7 cellular contexts compared by ENCODE assay signal in the genomic region with DNA sequence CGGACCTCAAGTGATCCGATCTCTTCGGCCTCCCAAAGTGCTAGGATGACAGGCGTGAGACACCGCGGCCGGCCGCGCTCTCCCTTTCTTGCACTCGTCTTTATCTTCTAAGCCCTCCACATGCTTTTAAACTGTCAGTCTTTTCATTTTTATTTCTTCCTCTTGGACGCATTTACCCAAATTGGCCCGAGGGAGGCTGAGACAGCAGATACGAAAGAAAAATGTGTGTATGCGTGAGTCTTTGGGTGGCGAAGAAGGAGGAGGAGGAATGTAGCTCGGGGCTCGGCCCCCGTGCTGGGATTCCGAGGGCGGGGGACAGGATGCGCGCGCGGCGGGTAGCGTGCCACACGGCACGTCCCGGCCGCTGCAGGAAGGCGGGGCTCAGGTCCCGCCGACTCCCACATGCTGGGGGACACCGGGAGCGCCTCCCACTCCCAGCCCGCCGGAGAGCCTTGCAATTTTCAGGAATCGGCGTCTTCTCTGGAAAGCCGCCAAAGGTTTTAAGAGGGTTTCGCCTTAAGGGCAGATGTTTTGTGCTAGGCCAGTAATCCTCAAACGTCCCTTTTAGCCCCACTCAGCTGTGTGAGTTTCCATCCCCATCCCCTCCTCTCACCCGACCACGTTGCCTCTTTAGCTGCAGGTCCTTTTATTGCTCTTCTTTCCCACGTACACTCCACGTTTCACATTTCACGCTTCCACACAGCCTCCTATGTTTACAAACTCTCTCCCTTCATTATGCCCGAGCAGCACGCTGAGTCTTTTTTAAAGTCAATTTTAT. TPM values are rescaled to one million over a fixed set of nuclear protein-coding genes. Genes with fewer than 3 reads are reported as not detected.
DNase-seq lines count a peak whose midpoint lies in the region; ATAC-seq and TF ChIP-seq lines count a peak whose summit lies in the region.

No MANE protein-coding gene starts in this region.

- H3K27ac ChIP-seq in WERI-Rb-1 (peak overlapping the region; percentile 46), breast epithelium (peak overlapping the region; percentile 68 to 85)

- H3K4me3 ChIP-seq in WERI-Rb-1 (ENCODE audit: low read depth, low read length) = peak overlapping the region; percentile 52
- peak overlapping the region; percentile 50 to 70 (median 59) for H3K4me3 ChIP-seq in breast epithelium

- H3K9me3 ChIP-seq in WERI-Rb-1 (ENCODE audit: severe bottlenecking) = no peaks in the 10 kb centered on the region
- H3K9me3 ChIP-seq in breast epithelium = no peaks in the 10 kb centered on the region

- no peak for TF ChIP-seq CTCF in WERI-Rb-1 (IDR thresholded peaks at IDR 0.05; ENCODE audit: low read depth, low read length)
- TF ChIP-seq CTCF in breast epithelium (IDR thresholded peaks at IDR 0.05) = peak; percentile 13 to 32 (median 18)

- intact Hi-C loops in breast epithelium (cut with DNase I; ENCODE audit: low total_unique reads) = no loop called here

- peak; percentile 51 for ATAC-seq in GM18499 (IDR thresholded peaks at IDR 0.05; ENCODE audit: insufficient read depth, unreplicated experiment)
- ATAC-seq in HG02840 (IDR thresholded peaks at IDR 0.05; ENCODE audit: low FRiP score, unreplicated experiment) = peak; percentile 83

- H3K27me3 ChIP-seq in WERI-Rb-1 (ENCODE audit: insufficient read depth, low read depth, severe bottlenecking) = no peaks in the 10 kb centered on the region
- no peaks in the 10 kb centered on the region for H3K27me3 ChIP-seq in breast epithelium

- DNase-seq in NCI-H2029 treated with DMSO at 0.1 percent for 48 hours (lab: John Stamatoyannopoulos, UW) (peak; percentile 24), WERI-Rb-1 (peak; percentile 76), breast epithelium (ENCODE audit: low spot score in 2 of 2) (peak; percentile 65 to 73), iPS-NIHi7 (ENCODE audit: extremely low spot score) (peak; percentile 93), smooth muscle cell of the brain vasculature (ENCODE audit: low read depth, low spot score) (peak; percentile 80)

- no peaks in the 10 kb centered on the region for H3K4me1 ChIP-seq in breast epithelium

- no peak for TF ChIP-seq POLR2A in breast epithelium (IDR thresholded peaks at IDR 0.05)

- H3K36me3 ChIP-seq in WERI-Rb-1 = no peaks in the 10 kb centered on the region
- no peaks in the 10 kb centered on the region for H3K36me3 ChIP-seq in breast epithelium

RNA-seq across cellular contexts. Expression of a gene that starts 34.7 kb away (rescaled TPM):
- 10 to 100 TPM; 28.2 to 47.9 (median 45.8) TPM for total RNA-seq in breast epithelium

Comparison
In these comparisons a context has a peak if more than half of its experiments do, and no peak if none do; other contexts are left out.
1. Peak in every context shown above with its lines: DNase-seq, ATAC-seq, H3K4me3 ChIP-seq and H3K27ac ChIP-seq.
2. DNase-seq: peak in every context shown above with its lines; median percentile 93 in iPS-NIHi7; 80 in smooth muscle cell of the brain vasculature; 76 in WERI-Rb-1; 69 in breast epithelium; 24 in NCI-H2029 treated with DMSO at 0.1 percent for 48 hours.